ENCODE assay signal across 21 cellular contexts in the genomic region with DNA sequence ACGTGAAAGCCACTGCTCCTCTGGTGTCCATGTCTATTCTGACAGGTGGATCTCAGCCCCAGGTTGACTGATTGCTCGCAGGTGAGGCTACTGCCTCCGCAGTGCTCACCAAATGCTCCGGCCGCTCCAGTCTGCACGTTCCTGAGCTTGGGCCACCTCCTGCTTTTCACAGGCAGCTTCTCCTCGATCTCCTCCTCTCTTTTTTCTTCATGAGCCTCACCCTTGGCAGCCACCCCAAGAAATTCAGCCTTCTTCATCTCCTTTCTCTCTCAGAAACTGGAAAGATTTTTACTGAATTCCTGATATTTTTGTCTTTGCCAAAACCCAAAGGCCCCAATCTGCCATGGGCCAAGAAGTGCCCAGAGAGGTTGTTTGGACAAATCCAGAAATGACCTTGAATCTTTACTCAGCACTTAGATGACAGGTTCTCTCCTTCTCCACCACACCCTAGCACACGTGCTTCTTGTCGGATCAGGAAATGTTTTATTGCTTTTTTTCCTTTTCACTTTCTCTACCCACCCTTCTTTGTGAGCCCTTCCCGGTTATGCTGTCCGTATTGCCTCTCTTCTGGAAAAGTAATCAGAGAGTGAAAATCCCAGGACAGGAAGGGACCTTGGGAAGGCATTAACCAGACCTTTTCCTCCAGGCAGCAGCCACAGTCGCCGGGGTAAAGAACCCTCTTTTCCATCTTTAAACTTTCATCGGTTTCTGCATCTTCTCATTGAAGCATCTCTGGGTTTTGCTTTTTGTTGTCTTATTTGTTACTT.
A peak's percentile ranks its signal among the peaks of the same experiment; 100 is the strongest.
DNase-seq lines count a peak whose midpoint lies in the region; ATAC-seq and TF ChIP-seq lines count a peak whose summit lies in the region.
"Had no signal": no experiment of that assay in that cellular context is flagged by ENCODE, and none has a peak within 500 bp of the region (broad histone marks: within the 10 kb centered on the region; RNA-seq: fewer than 3 reads in every experiment).

No MANE protein-coding gene starts in this region.

- H4K20me1 ChIP-seq in IMR-90 (ENCODE audit: insufficient read depth, low read length) = no peaks in the 10 kb centered on the region
- H4K20me1 ChIP-seq: BLaER1 had no signal

- H3K27ac ChIP-seq in IMR-90 (ENCODE audit: insufficient read depth, low read length) = no peak overlapping the region
- H3K27ac ChIP-seq in tibial nerve = peak overlapping the region in 3 of 4 donors; percentile 40 to 62 (median 42)
- H3K27ac ChIP-seq: BLaER1, Peyer's patch had no signal

- peaks cover 9% of the 10 kb centered on the region for H3K4me1 ChIP-seq in IMR-90 (ENCODE audit: control insufficient read depth, insufficient read depth, low read length)
- H3K4me1 ChIP-seq in tibial nerve = peaks cover 0 to 25% (median 0%) of the 10 kb centered on the region in 4 donors
- H3K4me1 ChIP-seq: Caco-2 had no signal

- CTCF ChIA-PET in IMR-90 (lab: Yijun Ruan, JAX) = no interaction called here

- no peak overlapping the region for H3K4me2 ChIP-seq in IMR-90 (ENCODE audit: low read depth, low read length)
- H3K4me2 ChIP-seq: BLaER1 had no signal

- in situ Hi-C loops in IMR-90 (cut with MboI; ENCODE audit: low sequenced_read_pairs) = no loop called here

- H3K79me1 ChIP-seq in IMR-90 (ENCODE audit: low read depth in 1 of 2, low read length in 2 of 2) = no peaks in the 10 kb centered on the region

- POLR2A ChIA-PET in IMR-90 (lab: Charles Lee; ENCODE audit: unreplicated experiment) = no interaction called here
- POLR2A ChIA-PET in naive thymus-derived CD8-positive, alpha-beta T cell (lab: Charles Lee) = no interaction called here

- TF ChIP-seq RAD21 in IMR-90 (IDR thresholded peaks at IDR 0.05; ENCODE audit: low read length) = no peak

- H2AK5ac ChIP-seq in IMR-90 (ENCODE audit: low read depth, low read length) = no peak overlapping the region

- no peak overlapping the region for H3K27ac Mint-ChIP-seq in naive thymus-derived CD8-positive, alpha-beta T cell
- H3K27ac Mint-ChIP-seq: CD4-positive, alpha-beta T cell had no signal

- H2BK15ac ChIP-seq in IMR-90 (ENCODE audit: low read depth, low read length) = no peak overlapping the region; the same call in 2 of the 3 replicates

- H3K36me3 ChIP-seq in IMR-90 (ENCODE audit: control insufficient read depth, insufficient read depth, low read length) (no peaks in the 10 kb centered on the region), tibial nerve (no peaks in the 10 kb centered on the region)
- H3K36me3 ChIP-seq: BLaER1, Peyer's patch had no signal

- H3K9me3 Mint-ChIP-seq in naive thymus-derived CD8-positive, alpha-beta T cell = no peaks in the 10 kb centered on the region
- H3K9me3 Mint-ChIP-seq: CD4-positive, alpha-beta T cell had no signal

- no peak overlapping the region for H3K14ac ChIP-seq in IMR-90 (replicated peaks; ENCODE audit: low read depth, low read length)

- 79% methylated on average over 2 of the region's 14 CpGs; no CpG with 5 or more reads in 1 of the 2 experiments for WGBS in IMR-90 (ENCODE audit: extremely low coverage in 2 of 2, insufficient read length in 1 of 2), 2 experiments
- WGBS in tibial nerve, 2 donors = 61 to 63% methylated on average over 14 of the region's 14 CpGs

- H4K8ac ChIP-seq in IMR-90 (ENCODE audit: low read depth in 2 of 2, low read length in 2 of 2) = no peak overlapping the region

- H3K27me3 Mint-ChIP-seq in naive thymus-derived CD8-positive, alpha-beta T cell = peaks cover 4 to 22% (median 9%) of the 10 kb centered on the region in 5 donors
- H3K27me3 Mint-ChIP-seq: CD4-positive, alpha-beta T cell had no signal

- BruUV-seq in IMR-90 (replicated peaks; lab: Mats Ljungman, UMichigan) = no TSS peak

- dilution Hi-C loops in IMR-90 (cut with HindIII; ENCODE audit: low sequenced_read_pairs, unreplicated experiment) = no loop called here

- no peak for DNase-seq in IMR-90
- DNase-seq in fibroblast of the aortic adventitia (ENCODE audit: low read depth) = peak; percentile 29
- DNase-seq in sciatic nerve (ENCODE audit: low spot score) = peak; percentile 59
- no peak for DNase-seq in tibial nerve (ENCODE audit: low spot score in 2 of 2)
- DNase-seq in activated naive CD4-positive, alpha-beta T cell (lab: John Stamatoyannopoulos, UW) = no peak
- DNase-seq in naive thymus-derived CD8-positive, alpha-beta T cell = no peak
- DNase-seq: Caco-2; CD4-positive, alpha-beta T cell; DMS 273 treated with DMSO at 0.1 percent for 48 hours; DMS79 treated with DMSO at 0.1 percent for 48 hours; Karpas-422; MV-4-11; NCI-H1105 treated with DMSO at 0.1 percent for 48 hours; NCI-H1694 treated with DMSO at 0.1 percent for 48 hours; NCI-H2081 treated with DMSO at 0.1 percent for 48 hours; NCI-H2171 treated with DMSO at 0.1 percent for 48 hours; NCI-H524 treated with DMSO at 0.1 percent for 48 hours; NCI-H82; Peyer's patch had no signal

- peak overlapping the region; percentile 15 for H2AK9ac ChIP-seq in IMR-90 (replicated peaks; ENCODE audit: low read depth, low read length, poor library complexity)

- no peak overlapping the region for H3K4me3 Mint-ChIP-seq in naive thymus-derived CD8-positive, alpha-beta T cell
- H3K4me3 Mint-ChIP-seq: CD4-positive, alpha-beta T cell had no signal

- H3K36me3 Mint-ChIP-seq in naive thymus-derived CD8-positive, alpha-beta T cell = no peaks in the 10 kb centered on the region

- no peak overlapping the region for H4K91ac ChIP-seq in IMR-90 (ENCODE audit: insufficient read depth, low read depth, low read length)

- H3K9me3 ChIP-seq in IMR-90 (ENCODE audit: control insufficient read depth, insufficient read depth, low read length) = no peaks in the 10 kb centered on the region; the same call in 1 of the 2 replicates
- H3K9me3 ChIP-seq in tibial nerve = no peaks in the 10 kb centered on the region
- H3K9me3 ChIP-seq: BLaER1, Caco-2, Peyer's patch had no signal

- no peak overlapping the region for H3K23ac ChIP-seq in IMR-90 (ENCODE audit: low read depth, low read length)

- ATAC-seq in IMR-90 (ENCODE audit: low read depth) (no peak), sciatic nerve (no peak), HG02973 (IDR thresholded peaks at IDR 0.05; ENCODE audit: unreplicated experiment) (no peak)
- ATAC-seq in naive thymus-derived CD8-positive, alpha-beta T cell = no peak

- TF ChIP-seq CTCF in IMR-90 (conservative IDR thresholded peaks at IDR 0.05; ENCODE audit: low read depth, low read length) (no peak), fibroblast of the aortic adventitia (IDR thresholded peaks at IDR 0.05; ENCODE audit: insufficient read depth, low read length) (no peak), tibial nerve (IDR thresholded peaks at IDR 0.05) (no peak)

- H3K27me3 ChIP-seq in IMR-90 (ENCODE audit: control insufficient read depth, insufficient read depth, low read length) (peaks cover 3% of the 10 kb centered on the region; the same call in 1 of the 2 replicates), tibial nerve (no peaks in the 10 kb centered on the region)
- H3K27me3 ChIP-seq: BLaER1, Peyer's patch had no signal

- no peak overlapping the region; the same call in 1 of the 2 replicates for H3K18ac ChIP-seq in IMR-90 (ENCODE audit: low read depth, low read length)

- H3K9ac ChIP-seq in IMR-90 (ENCODE audit: low read depth, low read length) = no peak overlapping the region
- H3K9ac ChIP-seq: BLaER1 had no signal

- H3K4me1 Mint-ChIP-seq in naive thymus-derived CD8-positive, alpha-beta T cell = no peaks in the 10 kb centered on the region

- no peak overlapping the region for H2BK5ac ChIP-seq in IMR-90 (ENCODE audit: low read depth, low read length, poor library complexity, severe bottlenecking)

- H4K5ac ChIP-seq in IMR-90 (ENCODE audit: low read depth, low read length) = no peak overlapping the region

- no peaks in the 10 kb centered on the region; the same call in 1 of the 2 replicates for H3K9me1 ChIP-seq in IMR-90 (ENCODE audit: insufficient read depth, low read length)

- TF ChIP-seq EP300 in tibial nerve (IDR thresholded peaks at IDR 0.05) = no peak

- H2BK20ac ChIP-seq in IMR-90 (ENCODE audit: low read depth, low read length) = no peak overlapping the region

- H3K4ac ChIP-seq in IMR-90 (ENCODE audit: low read depth, low read length) = no peak overlapping the region

- TF ChIP-seq POLR2A in IMR-90 (IDR thresholded peaks at IDR 0.05; ENCODE audit: low read depth, low read length) (no peak), tibial nerve (IDR thresholded peaks at IDR 0.05) (no peak)

- H2BK120ac ChIP-seq in IMR-90 (ENCODE audit: low read depth, low read length) = no peak overlapping the region

- no peak overlapping the region for H2AFZ ChIP-seq in IMR-90 (replicated peaks; ENCODE audit: low read length, poor library complexity)

- H3K56ac ChIP-seq in IMR-90 (ENCODE audit: extremely low read depth, insufficient read depth, low read length) = no peak overlapping the region

- H3K4me3 ChIP-seq in IMR-90 (ENCODE audit: insufficient read depth, low read depth, low read length) (no peak overlapping the region), fibroblast of the aortic adventitia (ENCODE audit: low read depth, low read length) (no peak overlapping the region), tibial nerve (no peak overlapping the region)
- H3K4me3 ChIP-seq: BLaER1, Peyer's patch had no signal

- intact Hi-C loops in IMR-90 (cut with micrococcal nuclease) = loop anchor here (5.0 kb wide), 1 partner anchor 297 kb away; a partner anchor contains a TSS
- intact Hi-C loops in sciatic nerve (cut with DNase I) = no loop called here

TF ChIP-seq in IMR-90, 13 proteins besides CTCF, POLR2A, EP300 and RAD21:
- TF ChIP-seq SMC3 (IDR thresholded peaks at IDR 0.05; ENCODE audit: low read depth, low read length) = no peak

Comparison
In these comparisons a context has a peak if more than half of its experiments do, and no peak if none do; other contexts are left out.
1. DNase-seq: peak in fibroblast of the aortic adventitia (single experiment) and sciatic nerve (single experiment); none in IMR-90 (single experiment), tibial nerve (0 of 2), activated naive CD4-positive, alpha-beta T cell (0 of 4) and naive thymus-derived CD8-positive, alpha-beta T cell (0 of 10).